Comparison of ENCODE assay signal across 1 cellular context in genomic region chr3:170809021-170809974, GRCh38.
TF ChIP-seq lines count a peak whose summit lies in the region.

No MANE protein-coding gene starts in this region.

TF ChIP-seq in K562, 482 proteins besides CTCF, POLR2A, EP300 and RAD21 (continued from another document and continues in another):
- TF ChIP-seq RBM22 (IDR thresholded peaks at IDR 0.05; ENCODE audit: low read depth, low read length, poor library complexity, severe bottlenecking) (no peak), FOXM1 (IDR thresholded peaks at IDR 0.05; ENCODE audit: low read depth) (no peak), FOXM1 (CRISPR knock-in tag; IDR thresholded peaks at IDR 0.05; ENCODE audit: low read depth) (no peak), TFAM (CRISPR knock-in tag; conservative IDR thresholded peaks at IDR 0.05) (no peak), FOSL1 (tag; conservative IDR thresholded peaks at IDR 0.05) (peak; percentile 69; the same call in 1 of the 2 replicates), ZNF561 (CRISPR knock-in tag; conservative IDR thresholded peaks at IDR 0.05) (no peak), ZNF436 (CRISPR knock-in tag; IDR thresholded peaks at IDR 0.05) (no peak), EWSR1 (IDR thresholded peaks at IDR 0.05; ENCODE audit: borderline replicate concordance, low read depth, partially characterized antibody) (no peak), FOXA3 (CRISPR knock-in tag; conservative IDR thresholded peaks at IDR 0.05 in 1 of 2, IDR thresholded peaks at IDR 0.05 in 1 of 2) (no peak; a peak in 1 of 4 replicates), NCOR1 (IDR thresholded peaks at IDR 0.05) (0 out of 2 replicates have a peak, but pooled peaks have one; percentile 20), XRCC4 (IDR thresholded peaks at IDR 0.05; ENCODE audit: extremely low read depth, insufficient read depth, insufficient read length) (no peak), SMAD3 (CRISPR knock-in tag; conservative IDR thresholded peaks at IDR 0.05) (no peak), L3MBTL2 (IDR thresholded peaks at IDR 0.05) (no peak; the same call in none of the 2 replicates), EHMT2 (IDR thresholded peaks at IDR 0.05) (no peak), GATAD2B (IDR thresholded peaks at IDR 0.05; ENCODE audit: borderline replicate concordance) (no peak), BRD9 (IDR thresholded peaks at IDR 0.05; ENCODE audit: low read depth, partially characterized antibody) (peak; percentile 94), ARHGAP35 (IDR thresholded peaks at IDR 0.05; ENCODE audit: partially characterized antibody) (no peak), PHF20 (IDR thresholded peaks at IDR 0.05; ENCODE audit: partially characterized antibody) (no peak), NFATC3 (IDR thresholded peaks at IDR 0.05) (no peak), HNRNPUL1 (IDR thresholded peaks at IDR 0.05; ENCODE audit: low read length) (no peak), LARP7 (IDR thresholded peaks at IDR 0.05) (no peak), PKNOX1 (IDR thresholded peaks at IDR 0.05) (peak; percentile 64), MED1 (CRISPR knock-in tag; IDR thresholded peaks at IDR 0.05; ENCODE audit: borderline replicate concordance) (no peak), ADNP (tag; IDR thresholded peaks at IDR 0.05) (no peak), ZNF707 (CRISPR knock-in tag; conservative IDR thresholded peaks at IDR 0.05) (no peak), CCAR2 (IDR thresholded peaks at IDR 0.05; ENCODE audit: low read depth, low read length) (no peak), ATF2 (CRISPR knock-in tag; IDR thresholded peaks at IDR 0.05) (no peak), ZNF197 (CRISPR knock-in tag; IDR thresholded peaks at IDR 0.05; ENCODE audit: low read depth) (no peak), ZNF77 (CRISPR knock-in tag; IDR thresholded peaks at IDR 0.05) (no peak), SRSF7 (optimal IDR thresholded peaks at IDR 0.05; ENCODE audit: low read depth, low read length) (no peak), PHF8 (IDR thresholded peaks at IDR 0.05; ENCODE audit: borderline replicate concordance, low read length) (no peak), THRB (CRISPR knock-in tag; conservative IDR thresholded peaks at IDR 0.05) (0 out of 2 replicates have a peak, but pooled peaks have one; percentile 25), MTA2 (IDR thresholded peaks at IDR 0.05; ENCODE audit: low read depth) (no peak), ZNF408 (CRISPR knock-in tag; IDR thresholded peaks at IDR 0.05; ENCODE audit: low read depth) (0 out of 2 replicates have a peak, but pooled peaks have one; percentile 49), SIX5 (IDR thresholded peaks at IDR 0.05; ENCODE audit: borderline replicate concordance in 1 of 2, insufficient read depth in 1 of 2, low read depth in 1 of 2, low read length in 2 of 2) (no peak), NR2C1 (IDR thresholded peaks at IDR 0.05) (no peak), NR2C1 (tag; IDR thresholded peaks at IDR 0.05) (no peak), ARNT (IDR thresholded peaks at IDR 0.05) (no peak), HMGXB4 (CRISPR knock-in tag; IDR thresholded peaks at IDR 0.05) (no peak), ESRRA (IDR thresholded peaks at IDR 0.05; ENCODE audit: borderline replicate concordance, low read depth) (0 out of 2 replicates have a peak, but pooled peaks have one; percentile 42), STAT5B (CRISPR knock-in tag; IDR thresholded peaks at IDR 0.05) (no peak), GABPB1 (CRISPR knock-in tag; IDR thresholded peaks at IDR 0.05) (no peak), POLR2B (IDR thresholded peaks at IDR 0.05; ENCODE audit: low read depth, partially characterized antibody) (no peak), ZFP36 (IDR thresholded peaks at IDR 0.05; ENCODE audit: low read depth, low read length, partially characterized antibody) (no peak), RBFOX2 (IDR thresholded peaks at IDR 0.05; ENCODE audit: low read depth, low read length) (no peak), ATF1 (CRISPR knock-in tag; IDR thresholded peaks at IDR 0.05) (no peak), ATF1 (tag; IDR thresholded peaks at IDR 0.05) (peak; percentile 56), CREB1 (IDR thresholded peaks at IDR 0.05) (no peak), CREB1 (CRISPR knock-in tag; IDR thresholded peaks at IDR 0.05) (no peak), HOXB6 (CRISPR knock-in tag; IDR thresholded peaks at IDR 0.05; ENCODE audit: borderline replicate concordance) (no peak), NFE2 (IDR thresholded peaks at IDR 0.05; ENCODE audit: low read depth) (no peak), E4F1 (CRISPR knock-in tag; IDR thresholded peaks at IDR 0.05; ENCODE audit: borderline replicate concordance) (no peak), RUNX1 (IDR thresholded peaks at IDR 0.05; ENCODE audit: low read depth) (no peak), GTF2A2 (tag; IDR thresholded peaks at IDR 0.05) (no peak)
- TF ChIP-seq, protein P1, sequence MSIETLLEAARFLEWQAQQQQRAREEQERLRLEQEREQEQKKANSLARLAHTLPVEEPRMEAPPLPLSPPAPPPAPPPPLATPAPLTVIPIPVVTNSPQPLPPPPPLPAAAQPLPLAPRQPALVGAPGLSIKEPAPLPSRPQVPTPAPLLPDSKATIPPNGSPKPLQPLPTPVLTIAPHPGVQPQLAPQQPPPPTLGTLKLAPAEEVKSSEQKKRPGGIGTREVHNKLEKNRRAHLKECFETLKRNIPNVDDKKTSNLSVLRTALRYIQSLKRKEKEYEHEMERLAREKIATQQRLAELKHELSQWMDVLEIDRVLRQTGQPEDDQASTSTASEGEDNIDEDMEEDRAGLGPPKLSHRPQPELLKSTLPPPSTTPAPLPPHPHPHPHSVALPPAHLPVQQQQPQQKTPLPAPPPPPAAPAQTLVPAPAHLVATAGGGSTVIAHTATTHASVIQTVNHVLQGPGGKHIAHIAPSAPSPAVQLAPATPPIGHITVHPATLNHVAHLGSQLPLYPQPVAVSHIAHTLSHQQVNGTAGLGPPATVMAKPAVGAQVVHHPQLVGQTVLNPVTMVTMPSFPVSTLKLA (conservative IDR thresholded peaks at IDR 0.05), result 0 out of 4 replicates have a peak, but pooled peaks of 1 of the 2 experiments have one; percentile 16
- TF ChIP-seq, protein P2, sequence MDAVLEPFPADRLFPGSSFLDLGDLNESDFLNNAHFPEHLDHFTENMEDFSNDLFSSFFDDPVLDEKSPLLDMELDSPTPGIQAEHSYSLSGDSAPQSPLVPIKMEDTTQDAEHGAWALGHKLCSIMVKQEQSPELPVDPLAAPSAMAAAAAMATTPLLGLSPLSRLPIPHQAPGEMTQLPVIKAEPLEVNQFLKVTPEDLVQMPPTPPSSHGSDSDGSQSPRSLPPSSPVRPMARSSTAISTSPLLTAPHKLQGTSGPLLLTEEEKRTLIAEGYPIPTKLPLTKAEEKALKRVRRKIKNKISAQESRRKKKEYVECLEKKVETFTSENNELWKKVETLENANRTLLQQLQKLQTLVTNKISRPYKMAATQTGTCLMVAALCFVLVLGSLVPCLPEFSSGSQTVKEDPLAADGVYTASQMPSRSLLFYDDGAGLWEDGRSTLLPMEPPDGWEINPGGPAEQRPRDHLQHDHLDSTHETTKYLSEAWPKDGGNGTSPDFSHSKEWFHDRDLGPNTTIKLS (IDR thresholded peaks at IDR 0.05; ENCODE audit: borderline replicate concordance, low read depth), result no peak
- TF ChIP-seq, protein P3, sequence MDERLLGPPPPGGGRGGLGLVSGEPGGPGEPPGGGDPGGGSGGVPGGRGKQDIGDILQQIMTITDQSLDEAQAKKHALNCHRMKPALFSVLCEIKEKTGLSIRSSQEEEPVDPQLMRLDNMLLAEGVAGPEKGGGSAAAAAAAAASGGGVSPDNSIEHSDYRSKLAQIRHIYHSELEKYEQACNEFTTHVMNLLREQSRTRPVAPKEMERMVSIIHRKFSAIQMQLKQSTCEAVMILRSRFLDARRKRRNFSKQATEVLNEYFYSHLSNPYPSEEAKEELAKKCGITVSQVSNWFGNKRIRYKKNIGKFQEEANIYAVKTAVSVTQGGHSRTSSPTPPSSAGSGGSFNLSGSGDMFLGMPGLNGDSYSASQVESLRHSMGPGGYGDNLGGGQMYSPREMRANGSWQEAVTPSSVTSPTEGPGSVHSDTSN (CRISPR knock-in tag; IDR thresholded peaks at IDR 0.05; ENCODE audit: low read depth), result no peak
- TF ChIP-seq, protein P3 (tag; conservative IDR thresholded peaks at IDR 0.05; ENCODE audit: low read depth), result peak; percentile 54
- TF ChIP-seq, protein P4, sequence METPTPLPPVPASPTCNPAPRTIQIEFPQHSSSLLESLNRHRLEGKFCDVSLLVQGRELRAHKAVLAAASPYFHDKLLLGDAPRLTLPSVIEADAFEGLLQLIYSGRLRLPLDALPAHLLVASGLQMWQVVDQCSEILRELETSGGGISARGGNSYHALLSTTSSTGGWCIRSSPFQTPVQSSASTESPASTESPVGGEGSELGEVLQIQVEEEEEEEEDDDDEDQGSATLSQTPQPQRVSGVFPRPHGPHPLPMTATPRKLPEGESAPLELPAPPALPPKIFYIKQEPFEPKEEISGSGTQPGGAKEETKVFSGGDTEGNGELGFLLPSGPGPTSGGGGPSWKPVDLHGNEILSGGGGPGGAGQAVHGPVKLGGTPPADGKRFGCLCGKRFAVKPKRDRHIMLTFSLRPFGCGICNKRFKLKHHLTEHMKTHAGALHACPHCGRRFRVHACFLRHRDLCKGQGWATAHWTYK (CRISPR knock-in tag; IDR thresholded peaks at IDR 0.05), result no peak
- TF ChIP-seq, protein P5, sequence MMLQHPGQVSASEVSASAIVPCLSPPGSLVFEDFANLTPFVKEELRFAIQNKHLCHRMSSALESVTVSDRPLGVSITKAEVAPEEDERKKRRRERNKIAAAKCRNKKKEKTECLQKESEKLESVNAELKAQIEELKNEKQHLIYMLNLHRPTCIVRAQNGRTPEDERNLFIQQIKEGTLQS (IDR thresholded peaks at IDR 0.05), result peak; percentile 82
- TF ChIP-seq, protein P5 (CRISPR knock-in tag; conservative IDR thresholded peaks at IDR 0.05), result no peak
